In the genomic region with DNA sequence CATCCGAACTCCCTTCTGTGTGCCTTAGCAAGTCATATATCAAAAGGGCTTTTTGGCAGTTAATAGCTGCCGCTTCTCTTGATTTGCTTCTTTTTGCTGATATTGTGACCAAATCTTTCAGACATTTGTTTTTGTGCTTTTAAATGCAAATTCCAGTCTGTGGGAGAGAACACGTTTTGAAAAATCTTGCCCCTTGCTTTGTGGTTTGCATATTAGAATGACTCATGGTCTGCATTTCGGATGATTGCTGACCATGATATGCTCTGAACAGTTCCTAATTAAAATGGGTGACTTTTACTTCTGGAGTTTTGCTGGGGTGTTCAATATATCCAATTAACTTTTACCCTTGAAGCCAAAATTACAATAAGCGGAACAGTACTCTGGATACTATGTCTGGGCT, we compare ENCODE assay signal across 22 cellular contexts. TPM values are rescaled to one million over a fixed set of nuclear protein-coding genes. Genes with fewer than 3 reads are reported as not detected.
A peak's percentile ranks its signal among the peaks of the same experiment; 100 is the strongest.
DNase-seq lines count a peak whose midpoint lies in the region; ATAC-seq and TF ChIP-seq lines count a peak whose summit lies in the region.
"Had no signal": no experiment of that assay in that cellular context is flagged by ENCODE, and none has a peak within 500 bp of the region (broad histone marks: within the 10 kb centered on the region; RNA-seq: fewer than 3 reads in every experiment).

No MANE protein-coding gene starts in this region.

- H3K4me3 ChIP-seq in AG04450 (ENCODE audit: low read depth, low read length) = no peak overlapping the region
- H3K4me3 ChIP-seq: uterus had no signal

- CTCF ChIA-PET in AG04450 (lab: Charles Lee) = no interaction called here

- no peak overlapping the region for H3K27ac ChIP-seq in AG04450 (ENCODE audit: low read depth, low read length)
- H3K27ac ChIP-seq: C4-2B, foreskin keratinocyte, uterus had no signal

- peak; percentile 6 for DNase-seq in AG04450 (ENCODE audit: low read depth, low spot score)
- peak; percentile 52 for DNase-seq in HS-27A (ENCODE audit: low read depth)
- peak; percentile 89 for DNase-seq in astrocyte of the hippocampus (ENCODE audit: low read depth, low spot score)
- DNase-seq in glomerular visceral epithelial cell (ENCODE audit: extremely low spot score) = peak; percentile 60
- no peak for DNase-seq in midbrain (lab: John Stamatoyannopoulos, UW)
- DNase-seq in activated naive CD4-positive, alpha-beta T cell treated with Interleukin-2 at 50 U/mL for 16 hours = no peak
- DNase-seq: 8988T; activated CD4-positive, alpha-beta T cell treated with anti-CD3 and anti-CD28 coated beads, Interleukin-2, amount 10 ng/mL, durations not matched to agents 24 days and 14 days; activated CD8-positive, alpha-beta memory T cell treated with anti-CD3 and anti-CD28 coated beads, Interleukin-2, amount 50 U/mL, for 4 hours; activated gamma-delta T cell; endodermal cell; foreskin keratinocyte; mammary epithelial cell; naive thymus-derived CD4-positive, alpha-beta T cell; NCI-H1105 treated with DMSO at 0.1 percent for 48 hours; NCI-H526; posterior cingulate gyrus; stimulated activated CD4-positive, alpha-beta T cell treated with anti-CD3 and anti-CD28 coated beads, Interleukin-4, amount 100 ng/mL, for 24 hours; uterus had no signal

- no peak for TF ChIP-seq CTCF in AG04450 (IDR thresholded peaks at IDR 0.05; ENCODE audit: low read depth, low read length)

- H3K9me3 ChIP-seq in AG04450 (ENCODE audit: control insufficient read depth, insufficient read depth, low read length) = peaks cover 6% of the 10 kb centered on the region
- H3K9me3 ChIP-seq: uterus had no signal

- no peak for ATAC-seq in HG03280 (IDR thresholded peaks at IDR 0.05; ENCODE audit: unreplicated experiment)
- no peak for ATAC-seq in GM18907 (IDR thresholded peaks at IDR 0.05; ENCODE audit: unreplicated experiment)
- ATAC-seq: foreskin keratinocyte; naive thymus-derived CD4-positive, alpha-beta T cell had no signal

- peaks cover 5% of the 10 kb centered on the region for H3K27me3 ChIP-seq in AG04450 (ENCODE audit: control insufficient read depth, insufficient read depth, low read length)
- H3K27me3 ChIP-seq: foreskin keratinocyte, uterus had no signal

- POLR2A ChIA-PET in AG04450 (lab: Yijun Ruan, JAX) = no interaction called here

RNA-seq across cellular contexts. Expression of gene ST6GAL2, which starts 58.3 kb away (rescaled TPM):
- polyA plus RNA-seq in AG04450 (2011; rRNA removed) = 0.06 TPM in 1 of 2 replicates, not detected in the other
- polyA minus RNA-seq in AG04450 (2011; rRNA and poly(A)+ RNA removed) = 0.05 TPM in 1 of 2 replicates, not detected in the other
- polyA plus RNA-seq: naive thymus-derived CD4-positive, alpha-beta T cell had no signal

Comparison
In these comparisons a context has a peak if more than half of its experiments do, and no peak if none do; other contexts are left out.
1. DNase-seq: peak in AG04450 (single experiment), HS-27A (single experiment), astrocyte of the hippocampus (single experiment) and glomerular visceral epithelial cell (single experiment); none in midbrain (single experiment) and activated naive CD4-positive, alpha-beta T cell treated with Interleukin-2 at 50 U/mL for 16 hours (single experiment).